22 cellular contexts compared by ENCODE assay signal in genomic region chr5:68182534-68182933, GRCh38. TPM values are rescaled to one million over a fixed set of nuclear protein-coding genes. Genes with fewer than 3 reads are reported as not detected.
DNase-seq lines count a peak whose midpoint lies in the region; ATAC-seq, FAIRE-seq and TF ChIP-seq lines count a peak whose summit lies in the region.
"Had no signal": no experiment of that assay in that cellular context is flagged by ENCODE, and none has a peak within 500 bp of the region (broad histone marks: within the 10 kb centered on the region; RNA-seq: fewer than 3 reads in every experiment).

No MANE protein-coding gene starts in this region.

- in situ Hi-C loops in GM12878 (cut with MboI) = no loop called here

- DNase-seq in GM12865 (ENCODE audit: low read depth) (peak; percentile 8), GM19239 (ENCODE audit: insufficient read length, low spot score) (no peak), GM12878 (ENCODE audit: low read depth, low spot score) (no peak), mesendoderm (no peak), erythroblast (lab: John Stamatoyannopoulos, UW) (no peak), glutamatergic neuron (no peak), AG08395 (ENCODE audit: low spot score) (no peak)
- DNase-seq in activated CD8-positive, alpha-beta memory T cell treated with anti-CD3 and anti-CD28 coated beads, Interleukin-2, amount 10 ng/mL, durations not matched to agents 7 days and 5 days = no peak
- DNase-seq: AML-193; Caco-2; DMS79; HFFc6; NCI-H1105; NCI-H1694; NCI-H2107; NCI-H226; NCI-H526; NK-92 treated with Interleukin-12 subunit alpha and Interleukin-12 subunit beta, amount 100 ng/mL, for 24 hours; PC-3; SJCRH30; T-helper 2 cell had no signal

- WGBS in GM12878 (ENCODE audit: insufficient coverage, insufficient replicate concordance, low lambda C conversion rate, missing lambda C conversion rate) = 54% methylated on average over 3 of the region's 3 CpGs
- WGBS in mesendoderm (ENCODE audit: extremely low coverage, insufficient coverage, low lambda C conversion rate) = no CpG with 5 or more reads among the region's 3 CpGs

- peaks cover 5% of the 10 kb centered on the region for H3K4me1 Mint-ChIP-seq in activated CD8-positive, alpha-beta memory T cell treated with anti-CD3 and anti-CD28 coated beads, Interleukin-2, amount 10 ng/mL, durations not matched to agents 7 days and 5 days
- H3K4me1 Mint-ChIP-seq in glutamatergic neuron (ENCODE audit: low read depth, unreplicated experiment) = no peaks in the 10 kb centered on the region

- intact Hi-C loops in GM12878 (cut with micrococcal nuclease; ENCODE audit: unreplicated experiment) = no loop called here

- H3K9me3 ChIP-seq in GM12878 (replicated peaks; ENCODE audit: control insufficient read depth, insufficient read depth, low read length) = no peaks in the 10 kb centered on the region
- H3K9me3 ChIP-seq: Caco-2, SJCRH30 had no signal

- CTCF ChIA-PET in GM12878 (lab: Yijun Ruan, JAX) = no interaction called here
- CTCF ChIA-PET in activated CD8-positive, alpha-beta memory T cell treated with anti-CD3 and anti-CD28 coated beads, Interleukin-2, amount 10 ng/mL, durations not matched to agents 7 days and 5 days (lab: Charles Lee) = no interaction called here

- H3K4me3 ChIP-seq in GM12865 (ENCODE audit: low read depth, low read length) = no peak overlapping the region
- no peak overlapping the region for H3K4me3 ChIP-seq in GM12878
- no peak overlapping the region for H3K4me3 ChIP-seq in mesendoderm (ENCODE audit: low read length)
- H3K4me3 ChIP-seq: SJCRH30 had no signal

- H3K79me2 ChIP-seq in GM12878 (ENCODE audit: control insufficient read depth, insufficient read depth, low read length) (no peaks in the 10 kb centered on the region), mesendoderm (ENCODE audit: control insufficient read depth, insufficient read depth, low read length) (no peaks in the 10 kb centered on the region)

- no peak overlapping the region for H2AK5ac ChIP-seq in mesendoderm (ENCODE audit: low read length)

- RAD21 ChIA-PET in GM12878 (lab: Charles Lee; ENCODE audit: unreplicated experiment) = no interaction called here

- H3K27me3 ChIP-seq in GM12878 (replicated peaks in 1 of 2; ENCODE audit: control insufficient read depth in 2 of 2, insufficient read depth in 2 of 2, low read length in 1 of 2) (no peaks in the 10 kb centered on the region), mesendoderm (ENCODE audit: insufficient read depth, low read length, poor library complexity) (no peaks in the 10 kb centered on the region)
- H3K27me3 ChIP-seq: SJCRH30 had no signal

- H4K20me1 ChIP-seq in GM12878 (ENCODE audit: control insufficient read depth, insufficient read depth) = no peaks in the 10 kb centered on the region

- TF ChIP-seq EP300 in GM12878 (IDR thresholded peaks at IDR 0.05; ENCODE audit: borderline replicate concordance in 1 of 2, control insufficient read depth in 1 of 2, low read depth in 2 of 2, low read length in 2 of 2) = no peak

- peak; percentile 56 for FAIRE-seq in GM19239 (lab: Jason Lieb, UNC)
- peak; percentile 52 for FAIRE-seq in GM12878 (lab: Jason Lieb, UNC)
- FAIRE-seq: GM12892 had no signal

- H3K27me3 Mint-ChIP-seq in activated CD8-positive, alpha-beta memory T cell treated with anti-CD3 and anti-CD28 coated beads, Interleukin-2, amount 10 ng/mL, durations not matched to agents 7 days and 5 days = no peaks in the 10 kb centered on the region
- peaks cover 2% of the 10 kb centered on the region for H3K27me3 Mint-ChIP-seq in glutamatergic neuron (ENCODE audit: unreplicated experiment)

- peak overlapping the region; percentile 13 for H3K18ac ChIP-seq in mesendoderm (ENCODE audit: low read length)

- no peak overlapping the region for H3K23ac ChIP-seq in mesendoderm (ENCODE audit: low read length)

- no peak for TF ChIP-seq RAD21 in GM12878 (IDR thresholded peaks at IDR 0.05; ENCODE audit: insufficient read depth, low read depth, low read length)

- H4K8ac ChIP-seq in mesendoderm (ENCODE audit: low read depth, low read length) = no peak overlapping the region

- ATAC-seq in GM12878 = peak; percentile 42
- ATAC-seq in activated CD8-positive, alpha-beta memory T cell treated with anti-CD3 and anti-CD28 coated beads, Interleukin-2, amount 10 ng/mL, durations not matched to agents 7 days and 5 days = no peak
- ATAC-seq: PC-3 had no signal

- H3K79me1 ChIP-seq in mesendoderm (ENCODE audit: low read length) = no peaks in the 10 kb centered on the region

- H2BK15ac ChIP-seq in mesendoderm (replicated peaks; ENCODE audit: low read depth) = no peak overlapping the region

- H4K5ac ChIP-seq in mesendoderm (ENCODE audit: low read length) = no peak overlapping the region

- no peak overlapping the region for H3K4ac ChIP-seq in mesendoderm (ENCODE audit: low read depth, low read length)

- BruUV-seq in GM12878 (replicated peaks; lab: Mats Ljungman, UMichigan) = no TSS peak

- H3K36me3 Mint-ChIP-seq in activated CD8-positive, alpha-beta memory T cell treated with anti-CD3 and anti-CD28 coated beads, Interleukin-2, amount 10 ng/mL, durations not matched to agents 7 days and 5 days = no peaks in the 10 kb centered on the region
- H3K36me3 Mint-ChIP-seq in glutamatergic neuron (ENCODE audit: unreplicated experiment) = no peaks in the 10 kb centered on the region

- no peak overlapping the region for H2BK5ac ChIP-seq in mesendoderm (ENCODE audit: low read length)

- H3K9ac ChIP-seq in GM12878 (ENCODE audit: control insufficient read depth, insufficient read depth, low read length) (no peak overlapping the region), mesendoderm (ENCODE audit: low read length) (no peak overlapping the region)

- H3K36me3 ChIP-seq in GM12878 (ENCODE audit: control insufficient read depth in 2 of 2, insufficient read depth in 2 of 2, low read length in 1 of 2) (no peaks in the 10 kb centered on the region), mesendoderm (ENCODE audit: control insufficient read depth, insufficient read depth, low read length) (no peaks in the 10 kb centered on the region)
- H3K36me3 ChIP-seq: SJCRH30 had no signal

- no peak overlapping the region for H3K27ac ChIP-seq in GM12878 (ENCODE audit: control insufficient read depth, insufficient read depth)
- no peak overlapping the region for H3K27ac ChIP-seq in mesendoderm (ENCODE audit: low read depth, low read length)
- H3K27ac ChIP-seq: SJCRH30 had no signal

- POLR2A ChIA-PET in GM12878 (lab: Charles Lee) = no interaction called here

- H3K4me1 ChIP-seq in GM12878 (ENCODE audit: control insufficient read depth, insufficient read depth, low read length) (no peaks in the 10 kb centered on the region), mesendoderm (ENCODE audit: control insufficient read depth, low read depth, low read length) (peaks cover 6% of the 10 kb centered on the region)
- H3K4me1 ChIP-seq: SJCRH30 had no signal

- no peak overlapping the region for H3K4me2 ChIP-seq in GM12878 (ENCODE audit: control insufficient read depth, insufficient read depth)
- H3K4me2 ChIP-seq in mesendoderm (ENCODE audit: low read length) = no peak overlapping the region

- TF ChIP-seq CTCF in GM12865 (IDR thresholded peaks at IDR 0.05; ENCODE audit: insufficient read depth, low read depth, low read length, missing control alignments) (no peak), GM12878 (IDR thresholded peaks at IDR 0.05 in 2 of 3, conservative IDR thresholded peaks at IDR 0.05 in 1 of 3; ENCODE audit: control insufficient read depth in 2 of 3, extremely low read depth in 1 of 3, insufficient read depth in 1 of 3, low read depth in 3 of 3, low read length in 3 of 3) (no peak), glutamatergic neuron (IDR thresholded peaks at IDR 0.05; ENCODE audit: partially characterized antibody, unreplicated experiment) (no peak)

- no peak overlapping the region for H3K27ac Mint-ChIP-seq in activated CD8-positive, alpha-beta memory T cell treated with anti-CD3 and anti-CD28 coated beads, Interleukin-2, amount 10 ng/mL, durations not matched to agents 7 days and 5 days
- H3K27ac Mint-ChIP-seq in glutamatergic neuron (ENCODE audit: unreplicated experiment) = no peak overlapping the region
- H3K27ac Mint-ChIP-seq: HFFc6 had no signal

- TF ChIP-seq POLR2A in GM12878 (IDR thresholded peaks at IDR 0.05; ENCODE audit: low read depth, low read length) = no peak
- no peak for TF ChIP-seq POLR2A in erythroblast (IDR thresholded peaks at IDR 0.05; ENCODE audit: low read length)

- no peak overlapping the region for H3K4me3 Mint-ChIP-seq in activated CD8-positive, alpha-beta memory T cell treated with anti-CD3 and anti-CD28 coated beads, Interleukin-2, amount 10 ng/mL, durations not matched to agents 7 days and 5 days
- no peak overlapping the region for H3K4me3 Mint-ChIP-seq in glutamatergic neuron (ENCODE audit: unreplicated experiment)
- H3K4me3 Mint-ChIP-seq: HFFc6 had no signal

- SMC1A ChIA-PET in GM12878 (lab: Charles Lee; ENCODE audit: uncharacterized antibody, unreplicated experiment) = interaction anchor here (0.6 to 1.4 kb wide), 2 partner anchors 69 to 100 kb away, joined by 3 read pairs; no protein-coding TSS in a partner anchor

- no peak overlapping the region for H2BK120ac ChIP-seq in mesendoderm (ENCODE audit: low read depth, low read length)

- H3K9me3 Mint-ChIP-seq in activated CD8-positive, alpha-beta memory T cell treated with anti-CD3 and anti-CD28 coated beads, Interleukin-2, amount 10 ng/mL, durations not matched to agents 7 days and 5 days (ENCODE audit: low read depth) = no peaks in the 10 kb centered on the region
- H3K9me3 Mint-ChIP-seq in glutamatergic neuron (ENCODE audit: unreplicated experiment) = peaks cover 4% of the 10 kb centered on the region
- H3K9me3 Mint-ChIP-seq: HFFc6 had no signal

- H2AFZ ChIP-seq in GM12878 (ENCODE audit: control insufficient read depth, low read depth, low read length) = no peak overlapping the region

- H3K56ac ChIP-seq in mesendoderm (ENCODE audit: low read length) = peak overlapping the region; percentile 56

RNA-seq across cellular contexts. Expression of gene PIK3R1, which starts 33.0 kb away (rescaled TPM):
- 40.8 and 49.4 TPM in 2 replicates for total RNA-seq in GM12878 (2013; cell fraction: nucleolus; rRNA removed)
- total RNA-seq in GM12878 (2014; rRNA removed) (28.0 and 33.3 TPM in 2 replicates), GM12878 (2014; rRNA removed; fragmentation: Illumina TruSeq; extraction: Trizol) (30.1 and 34.9 TPM in 2 replicates), GM12878 (2021) (38.4 and 39.8 TPM in 2 replicates), glutamatergic neuron (ENCODE audit: unreplicated experiment) (49.4 TPM)
- 11.5 TPM for polyA plus RNA-seq in GM12878 (2011; ENCODE audit: low read depth)
- polyA plus RNA-seq in GM12878 (2011; rRNA removed) (14.6 and 15.9 TPM in 2 replicates), GM12878 (2014; fragmentation: Illumina TruSeq; extraction: Trizol) (34.6 and 38.1 TPM in 2 replicates), GM12878 (2014; fragmentation: Nextera tagmentation; extraction: Ambion mirVana) (1 to 10 TPM; 7.8 to 8.0 TPM), GM12878 (2014; rRNA removed) (15.1 and 15.6 TPM in 2 replicates), GM12878 (2016; fragmentation: Nextera tagmentation; extraction: Ambion mirVana) (10 to 100 TPM; 14.0 to 15.4 TPM)
- 6.9 and 10.1 TPM in 2 replicates for polyA plus RNA-seq in GM12878 (2011; cell fraction: cytosol; rRNA removed)
- polyA plus RNA-seq in GM12878 (2011; cell fraction: nucleus; rRNA removed) = 10.3 and 15.8 TPM in 2 replicates
- polyA plus RNA-seq in GM12878 (2012) = 15.8 and 22.1 TPM in 2 replicates
- polyA minus RNA-seq in GM12878 (2011; rRNA and poly(A)+ RNA removed) = 30.3 and 32.3 TPM in 2 replicates
- polyA minus RNA-seq in GM12878 (2011; cell fraction: cytosol; rRNA and poly(A)+ RNA removed) = 19.0 and 24.7 TPM in 2 replicates
- polyA minus RNA-seq in GM12878 (2011; cell fraction: nucleus; rRNA and poly(A)+ RNA removed) = 23.9 and 37.7 TPM in 2 replicates
- polyA plus RNA-seq in mesendoderm (2013, experiment 1 of 2) = 22.1 TPM
- polyA plus RNA-seq in mesendoderm (2013, experiment 2 of 2) = 22.7 TPM
- 10 to 100 TPM; 78.4 to 84.7 TPM for total RNA-seq in activated CD8-positive, alpha-beta memory T cell treated with anti-CD3 and anti-CD28 coated beads, Interleukin-2, amount 10 ng/mL, durations not matched to agents 7 days and 5 days
